Comparison of ENCODE assay signal across 8 cellular contexts in genomic region chr17:44970136-44970737, GRCh38. TPM values are rescaled to one million over a fixed set of nuclear protein-coding genes. Genes with fewer than 3 reads are reported as not detected.
DNase-seq lines count a peak whose midpoint lies in the region; ATAC-seq and TF ChIP-seq lines count a peak whose summit lies in the region.
"Had no signal": no experiment of that assay in that cellular context is flagged by ENCODE, and none has a peak within 500 bp of the region (broad histone marks: within the 10 kb centered on the region; RNA-seq: fewer than 3 reads in every experiment).

No MANE protein-coding gene starts in this region.

- peaks cover 1% of the 10 kb centered on the region; the same call in 1 of the 2 replicates for H3K27me3 ChIP-seq in GM06990 (replicated peaks; ENCODE audit: control insufficient read depth, insufficient read depth, low read length)
- peaks cover 74% of the 10 kb centered on the region for H3K27me3 ChIP-seq in NT2/D1 (ENCODE audit: insufficient read depth, insufficient read length)
- H3K27me3 ChIP-seq in dorsolateral prefrontal cortex: peaks cover 0 to 35% (median 24%) of the 10 kb centered on the region in 45 donors
- H3K27me3 ChIP-seq in foreskin keratinocyte: peaks cover 55% of the 10 kb centered on the region

- ATAC-seq in mucosa of descending colon (no peak), GM19328 (IDR thresholded peaks at IDR 0.05; ENCODE audit: unreplicated experiment) (no peak), foreskin keratinocyte (no peak)

- H3K36me3 ChIP-seq in GM06990 (ENCODE audit: control insufficient read depth, insufficient read depth, low read length) (no peaks in the 10 kb centered on the region), NT2/D1 (ENCODE audit: insufficient read depth, insufficient read length, low read length) (no peaks in the 10 kb centered on the region), mucosa of descending colon (ENCODE audit: low read depth) (no peaks in the 10 kb centered on the region)

- TF ChIP-seq CTCF in GM06990 (IDR thresholded peaks at IDR 0.05; ENCODE audit: insufficient read depth, low read length, poor library complexity, severe bottlenecking) (no peak), dorsolateral prefrontal cortex (IDR thresholded peaks at IDR 0.05 in 54 of 56, conservative IDR thresholded peaks at IDR 0.05 in 2 of 56; ENCODE audit: low read depth in 1 of 56, partially characterized antibody in 56 of 56) (no peak), mucosa of descending colon (IDR thresholded peaks at IDR 0.05) (no peak), foreskin keratinocyte (conservative IDR thresholded peaks at IDR 0.05) (no peak)

- H3K9me3 ChIP-seq in NT2/D1 (ENCODE audit: insufficient read depth, low read length) (peaks cover 6% of the 10 kb centered on the region; the same call in 1 of the 2 replicates), mucosa of descending colon (no peaks in the 10 kb centered on the region)

- H3K27ac ChIP-seq in dorsolateral prefrontal cortex (peak overlapping the region in 19 of 59 donors; percentile 7 to 70 (median 44)), foreskin keratinocyte (no peak overlapping the region)
- H3K27ac ChIP-seq: VCaP had no signal

- intact Hi-C loops in dorsolateral prefrontal cortex (cut with DNase I) (no loop called here), mucosa of descending colon (cut with DNase I, micrococcal nuclease) (no loop called here)

- peak overlapping the region; percentile 78 for H3K9ac ChIP-seq in NT2/D1 (ENCODE audit: insufficient read length, low read depth)

- H3K4me1 ChIP-seq in NT2/D1 (ENCODE audit: insufficient read depth, insufficient read length) (peaks cover 13% of the 10 kb centered on the region), mucosa of descending colon (ENCODE audit: low read depth) (peaks cover 23% of the 10 kb centered on the region), foreskin keratinocyte (no peaks in the 10 kb centered on the region)

- peak; percentile 29 for DNase-seq in GM06990 (ENCODE audit: extremely low read depth, insufficient read length)
- no peak for DNase-seq in NT2/D1 (ENCODE audit: low read depth, low spot score)
- DNase-seq in dorsolateral prefrontal cortex: peak in 7 of 10 donors; percentile 23 to 70 (median 49)
- DNase-seq in mucosa of descending colon: peak in 2 of 3 donors; percentile 23 to 39
- DNase-seq in NOMO-1 treated with dmso at 0.1 percent for 144 hours (lab: John Stamatoyannopoulos, UW; ENCODE audit: unreplicated experiment): no peak
- no peak for DNase-seq in foreskin keratinocyte

- H3K4me3 ChIP-seq in GM06990 (replicated peaks; ENCODE audit: low read depth, low read length) (peak overlapping the region; percentile 51), NT2/D1 (ENCODE audit: insufficient read length, low read depth) (peak overlapping the region; percentile 56), dorsolateral prefrontal cortex (peak overlapping the region; percentile 28 to 68 (median 50)), mucosa of descending colon (no peak overlapping the region)

RNA-seq across cellular contexts. Expression of gene C1QL1, which starts 2.1 kb away (rescaled TPM):
- total RNA-seq in dorsolateral prefrontal cortex (10 to 100 TPM in 118 of 120 experiments, 1 to 10 TPM in 2; 7.4 to 35.3 (median 19.6) TPM), mucosa of descending colon (1 to 10 TPM in 1 of 3 donors, under 1 TPM in 2; 0.29 to 6.5 (median 0.60) TPM), foreskin keratinocyte (0.17 and 0.18 TPM in 2 replicates)
- 0.26 and 0.36 TPM in 2 replicates for polyA plus RNA-seq in foreskin keratinocyte

RNA-seq across cellular contexts. Expression of gene KIF18B, which starts 22.7 kb away (rescaled TPM):
- total RNA-seq in dorsolateral prefrontal cortex (1 to 10 TPM in 5 of 120 experiments, under 1 TPM in 98, not detected in 17; 0.10 to 2.1 (median 0.33) TPM), mucosa of descending colon (10 to 100 TPM in 1 of 3 donors, 1 to 10 TPM in 2; 2.2 to 10.3 (median 4.6) TPM), foreskin keratinocyte (17.0 and 23.2 TPM in 2 replicates)
- polyA plus RNA-seq in foreskin keratinocyte: 8.7 and 12.6 TPM in 2 replicates

RNA-seq across cellular contexts. Expression of gene GFAP, which starts 54.9 kb away (rescaled TPM):
- total RNA-seq in dorsolateral prefrontal cortex: over 10,000 TPM in 24 of 120 experiments, 1,000 to 10,000 TPM in 96; 2,686 to 23,814 (median 7,188) TPM
- under 1 TPM in 2 of 3 donors, not detected in 1; 0.23 to 0.47 TPM for total RNA-seq in mucosa of descending colon
- 0.10 and 0.39 TPM in 2 replicates for total RNA-seq in foreskin keratinocyte
- polyA plus RNA-seq in foreskin keratinocyte: 0.13 and 0.17 TPM in 2 replicates

Comparison
In these comparisons a context has a peak if more than half of its experiments do, and no peak if none do; other contexts are left out.
1. DNase-seq: peak in GM06990 (single experiment), dorsolateral prefrontal cortex (7 of 10) and mucosa of descending colon (2 of 3); none in NT2/D1 (single experiment), NOMO-1 treated with dmso at 0.1 percent for 144 hours (single experiment) and foreskin keratinocyte (0 of 2).
2. RNA of gene GFAP, which starts 54.9 kb away (total RNA-seq): 2,686 to 23,814 TPM in dorsolateral prefrontal cortex; 0.10 to 0.39 TPM in foreskin keratinocyte and 0.23 to 0.47 TPM in mucosa of descending colon; every median in the first group is over 1,000 times any median in the second.